In the genomic region with DNA sequence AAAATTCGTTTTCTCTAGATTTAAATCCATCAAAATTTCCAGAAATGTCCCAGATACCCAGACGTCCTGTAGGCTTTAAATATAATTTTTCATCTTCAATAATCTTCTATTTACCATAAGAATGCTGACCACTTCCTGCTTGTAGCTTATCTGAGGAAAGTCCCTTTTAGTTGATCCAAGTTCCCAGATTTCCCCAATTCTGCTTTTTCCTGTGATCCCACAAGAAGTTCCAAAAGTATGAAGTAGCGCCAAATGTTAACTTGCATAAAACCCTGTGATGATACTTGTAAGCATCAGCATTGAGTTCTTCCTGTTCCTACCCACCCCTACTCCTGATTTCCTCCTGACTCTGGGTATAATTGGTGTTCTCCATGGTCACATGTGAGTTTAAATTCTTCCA, we compare ENCODE assay signal across 30 cellular contexts. TPM values are rescaled to one million over a fixed set of nuclear protein-coding genes. Genes with fewer than 3 reads are reported as not detected.
DNase-seq lines count a peak whose midpoint lies in the region; ATAC-seq, FAIRE-seq and TF ChIP-seq lines count a peak whose summit lies in the region.
"Had no signal": no experiment of that assay in that cellular context is flagged by ENCODE, and none has a peak within 500 bp of the region (broad histone marks: within the 10 kb centered on the region; RNA-seq: fewer than 3 reads in every experiment).

No MANE protein-coding gene starts in this region.

- H3K27ac ChIP-seq in endothelial cell of umbilical vein (ENCODE audit: insufficient read depth, low read depth, low read length), result no peak overlapping the region
- H3K27ac ChIP-seq in neutrophil, result peak overlapping the region; percentile 50
- no peak overlapping the region for H3K27ac ChIP-seq in RWPE1
- H3K27ac ChIP-seq in upper lobe of right lung, result no peak overlapping the region
- H3K27ac ChIP-seq in tibial nerve, result no peak overlapping the region
- H3K27ac ChIP-seq: GM23248, PC-9 had no signal

- H3K4me3 ChIP-seq in endothelial cell of umbilical vein (replicated peaks in 1 of 3; ENCODE audit: insufficient read depth in 1 of 3, low read depth in 1 of 3, low read length in 3 of 3), result no peak overlapping the region
- H3K4me3 ChIP-seq in neutrophil (ENCODE audit: low read depth in 1 of 2, low read length in 1 of 2), result no peak overlapping the region
- H3K4me3 ChIP-seq in upper lobe of right lung, result no peak overlapping the region
- no peak overlapping the region for H3K4me3 ChIP-seq in tibial nerve
- H3K4me3 ChIP-seq: GM23248, PC-9 had no signal

- FAIRE-seq in endothelial cell of umbilical vein (lab: Jason Lieb, UNC), result peak; percentile 76

- no peaks in the 10 kb centered on the region for H3K9me1 ChIP-seq in endothelial cell of umbilical vein (replicated peaks; ENCODE audit: control insufficient read depth, extremely low read depth, insufficient read depth, low read length)

- TF ChIP-seq POLR2A in endothelial cell of umbilical vein (IDR thresholded peaks at IDR 0.05; ENCODE audit: low read depth, low read length) (no peak), tibial nerve (IDR thresholded peaks at IDR 0.05) (no peak)

- no peak overlapping the region for H3K4me2 ChIP-seq in endothelial cell of umbilical vein (ENCODE audit: insufficient read depth, low read length)
- H3K4me2 ChIP-seq: PC-9 had no signal

- no peak for TF ChIP-seq CTCF in endothelial cell of umbilical vein (IDR thresholded peaks at IDR 0.05; ENCODE audit: extremely low read depth in 1 of 2, insufficient read depth in 1 of 2, low read depth in 1 of 2, low read length in 2 of 2)
- TF ChIP-seq CTCF in neutrophil (IDR thresholded peaks at IDR 0.05), result no peak
- no peak for TF ChIP-seq CTCF in RWPE1 (conservative IDR thresholded peaks at IDR 0.05; ENCODE audit: low read depth)
- TF ChIP-seq CTCF in upper lobe of right lung (IDR thresholded peaks at IDR 0.05), result no peak
- TF ChIP-seq CTCF in tibial nerve (IDR thresholded peaks at IDR 0.05), result no peak

- H2AFZ ChIP-seq in endothelial cell of umbilical vein (ENCODE audit: low read depth, low read length), result no peak overlapping the region
- H2AFZ ChIP-seq: GM23248, PC-9 had no signal

- H3K4me1 ChIP-seq in endothelial cell of umbilical vein (ENCODE audit: control insufficient read depth, extremely low read depth, insufficient read depth, low read length), result peaks cover 2% of the 10 kb centered on the region
- H3K4me1 ChIP-seq in neutrophil (ENCODE audit: control insufficient read depth in 1 of 2, insufficient read depth in 1 of 2, low read depth in 1 of 2, low read length in 1 of 2), result peaks cover 60 to 70% of the 10 kb centered on the region in 2 experiments
- no peaks in the 10 kb centered on the region for H3K4me1 ChIP-seq in upper lobe of right lung
- peaks cover 0 to 3% (median 0%) of the 10 kb centered on the region in 4 donors for H3K4me1 ChIP-seq in tibial nerve

- BruUV-seq in endothelial cell of umbilical vein (replicated peaks; lab: Mats Ljungman, UMichigan), result no TSS peak

- dilution Hi-C loops in endothelial cell of umbilical vein (cut with MboI; ENCODE audit: extremely low pct_ligation_motif_present, low sequenced_read_pairs), result no loop called here

- intact Hi-C loops in endothelial cell of umbilical vein (cut with micrococcal nuclease) (no loop called here), upper lobe of right lung (cut with DNase I) (loop anchor here (10.0 kb wide), 1 partner anchor 81 kb away; no protein-coding TSS in a partner anchor)

- H3K36me3 ChIP-seq in endothelial cell of umbilical vein (ENCODE audit: control insufficient read depth in 2 of 2, extremely low read depth in 1 of 2, insufficient read depth in 2 of 2, low read length in 2 of 2) (no peaks in the 10 kb centered on the region), neutrophil (no peaks in the 10 kb centered on the region), upper lobe of right lung (no peaks in the 10 kb centered on the region), tibial nerve (no peaks in the 10 kb centered on the region)

- ATAC-seq in GM19467 (IDR thresholded peaks at IDR 0.05; ENCODE audit: unreplicated experiment) (no peak), upper lobe of right lung (no peak)
- ATAC-seq: T-cell had no signal

- WGBS in tibial nerve, 2 donors, result 47 to 53% methylated on average over 3 of the region's 3 CpGs

- H4K20me1 ChIP-seq in endothelial cell of umbilical vein (replicated peaks; ENCODE audit: control insufficient read depth, extremely low read depth, insufficient read depth, low read length), result no peaks in the 10 kb centered on the region

- CTCF ChIA-PET in endothelial cell of umbilical vein (lab: Charles Lee) (interaction anchor here (1.5 to 3.4 kb wide), 2 partner anchors 82 to 124 kb away, joined by 3 to 35 read pairs; no protein-coding TSS in a partner anchor), RWPE1 (lab: Yijun Ruan, JAX) (no interaction called here)

- no peaks in the 10 kb centered on the region for H3K9me3 ChIP-seq in endothelial cell of umbilical vein (replicated peaks; ENCODE audit: control insufficient read depth, insufficient read depth, low read length)
- no peaks in the 10 kb centered on the region for H3K9me3 ChIP-seq in neutrophil
- H3K9me3 ChIP-seq in upper lobe of right lung, result no peaks in the 10 kb centered on the region
- no peaks in the 10 kb centered on the region for H3K9me3 ChIP-seq in tibial nerve

- no peak for TF ChIP-seq EP300 in tibial nerve (IDR thresholded peaks at IDR 0.05)

- DNase-seq in EL, result peak; percentile 10
- DNase-seq in RPMI7951 (ENCODE audit: low read depth), result peak; percentile 13
- peak; percentile 27 for DNase-seq in endothelial cell of umbilical vein (ENCODE audit: low read depth, low spot score)
- DNase-seq in RWPE1 (ENCODE audit: low spot score), result no peak
- DNase-seq in upper lobe of right lung, result no peak
- no peak for DNase-seq in tibial nerve (ENCODE audit: low spot score in 2 of 2)
- DNase-seq: C1 segment of cervical spinal cord; CD8-positive, alpha-beta memory T cell; DMS 273 treated with DMSO at 0.1 percent for 48 hours; DMS79; GM23248; H9; HFFc6; Karpas-422; NCI-H1092; NCI-H1436; NCI-H187 treated with DMSO at 0.1 percent for 48 hours; NCI-H2107; NCI-H446; NCI-H524 treated with DMSO at 0.1 percent for 48 hours; NCI-H82; NK-92 treated with Interleukin-12 subunit alpha and Interleukin-12 subunit beta, amount 100 ng/mL, for 24 hours; PC-9; RPMI8226; SHP77; T-cell had no signal

- no peak overlapping the region for H3K9ac ChIP-seq in endothelial cell of umbilical vein (replicated peaks; ENCODE audit: extremely low read depth, insufficient read depth, low read length)
- H3K9ac ChIP-seq: GM23248 had no signal

- POLR2A ChIA-PET in endothelial cell of umbilical vein (lab: Charles Lee), result no interaction called here
- POLR2A ChIA-PET in RWPE1 (lab: Yijun Ruan, JAX; ENCODE audit: low non-redundant PET), result no interaction called here

- H3K79me2 ChIP-seq in endothelial cell of umbilical vein (ENCODE audit: control insufficient read depth, insufficient read depth, low read length), result no peaks in the 10 kb centered on the region

- H3K27me3 ChIP-seq in endothelial cell of umbilical vein (ENCODE audit: control insufficient read depth in 2 of 2, insufficient read depth in 2 of 2, low read length in 2 of 2) (peaks cover 0 to 2% of the 10 kb centered on the region in 2 experiments), neutrophil (no peaks in the 10 kb centered on the region), upper lobe of right lung (no peaks in the 10 kb centered on the region), tibial nerve (no peaks in the 10 kb centered on the region)

TF ChIP-seq in endothelial cell of umbilical vein, 7 proteins besides CTCF, POLR2A, EP300 and RAD21:
- TF ChIP-seq POLR2AphosphoS5 (IDR thresholded peaks at IDR 0.05; ENCODE audit: insufficient read depth, low read depth, low read length) (no peak), JUN (IDR thresholded peaks at IDR 0.05; ENCODE audit: borderline replicate concordance, insufficient read depth, insufficient read length, low read depth) (no peak), GATA2 (IDR thresholded peaks at IDR 0.05; ENCODE audit: insufficient read depth, insufficient read length, low read depth, low read length) (no peak), MYC (IDR thresholded peaks at IDR 0.05; ENCODE audit: low read depth, low read length) (no peak), FOS (IDR thresholded peaks at IDR 0.05; ENCODE audit: borderline replicate concordance, insufficient read depth, low read length) (no peak), EZH2 (IDR thresholded peaks at IDR 0.05; ENCODE audit: borderline replicate concordance, low read depth, low read length, severe bottlenecking) (no peak)
- TF ChIP-seq, protein P1, sequence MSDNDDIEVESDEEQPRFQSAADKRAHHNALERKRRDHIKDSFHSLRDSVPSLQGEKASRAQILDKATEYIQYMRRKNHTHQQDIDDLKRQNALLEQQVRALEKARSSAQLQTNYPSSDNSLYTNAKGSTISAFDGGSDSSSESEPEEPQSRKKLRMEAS (IDR thresholded peaks at IDR 0.05; ENCODE audit: insufficient read depth, insufficient read length), result no peak

RNA-seq across cellular contexts. Expression of a gene that starts 10.6 kb away (rescaled TPM):
- not detected in 2 replicates for total RNA-seq in RPMI7951 (2014; rRNA removed; shearing (Covaris generic))
- total RNA-seq in endothelial cell of umbilical vein (not detected in 2 replicates), upper lobe of right lung (17.8 TPM), tibial nerve (1 to 10 TPM in 3 of 4 donors, under 1 TPM in 1; 0.63 to 1.8 (median 1.4) TPM)
- not detected in 2 replicates for polyA plus RNA-seq in endothelial cell of umbilical vein
- not detected in 2 replicates for polyA plus RNA-seq in endothelial cell of umbilical vein (2011; cell fraction: cytosol; rRNA removed)
- not detected in 2 replicates for polyA plus RNA-seq in endothelial cell of umbilical vein (2011; cell fraction: nucleus; rRNA removed)
- not detected in 2 replicates for polyA plus RNA-seq in endothelial cell of umbilical vein (2012)
- polyA minus RNA-seq in endothelial cell of umbilical vein, result not detected in 2 replicates
- not detected for polyA minus RNA-seq in endothelial cell of umbilical vein (2011; cell fraction: cytosol; rRNA and poly(A)+ RNA removed)
- not detected in 2 replicates for polyA minus RNA-seq in endothelial cell of umbilical vein (2011; cell fraction: nucleus; rRNA and poly(A)+ RNA removed)
- total RNA-seq: A673, GM23248, H9, HFFc6, PC-9, SK-MEL-5, T-cell had no signal
- polyA plus RNA-seq: CD8-positive, alpha-beta memory T cell; GM23248 had no signal

RNA-seq across cellular contexts. Expression of a gene that starts 29.0 kb away (rescaled TPM):
- total RNA-seq in RPMI7951 (2014; rRNA removed; shearing (Covaris generic)), result not detected in 2 replicates
- total RNA-seq in endothelial cell of umbilical vein (not detected in 2 replicates), upper lobe of right lung (3.1 TPM), tibial nerve (1 to 10 TPM in 1 of 4 donors, under 1 TPM in 3; 0.30 to 1.2 (median 0.64) TPM)
- polyA plus RNA-seq in endothelial cell of umbilical vein, result not detected in 2 replicates
- not detected in 2 replicates for polyA plus RNA-seq in endothelial cell of umbilical vein (2011; cell fraction: cytosol; rRNA removed)
- polyA plus RNA-seq in endothelial cell of umbilical vein (2011; cell fraction: nucleus; rRNA removed), result not detected in 2 replicates
- not detected in 2 replicates for polyA plus RNA-seq in endothelial cell of umbilical vein (2012)
- not detected in 2 replicates for polyA minus RNA-seq in endothelial cell of umbilical vein
- polyA minus RNA-seq in endothelial cell of umbilical vein (2011; cell fraction: cytosol; rRNA and poly(A)+ RNA removed), result not detected
- polyA minus RNA-seq in endothelial cell of umbilical vein (2011; cell fraction: nucleus; rRNA and poly(A)+ RNA removed), result not detected in 2 replicates
- total RNA-seq: CD8-positive, alpha-beta memory T cell; GM23248; H9; HFFc6; PC-9; SK-MEL-5 had no signal
- polyA plus RNA-seq: CD8-positive, alpha-beta memory T cell; GM23248 had no signal

Comparison
In these comparisons a context has a peak if more than half of its experiments do, and no peak if none do; other contexts are left out.
1. DNase-seq: peak in EL (single experiment), RPMI7951 (single experiment) and endothelial cell of umbilical vein (single experiment); none in RWPE1 (single experiment), upper lobe of right lung (single experiment) and tibial nerve (0 of 2).